ENCODE assay signal across 1 cellular context in genomic region chr20:50099565-50099991, GRCh38.
TF ChIP-seq lines count a peak whose summit lies in the region.

No MANE protein-coding gene starts in this region.

TF ChIP-seq in WTC11, 78 proteins besides CTCF, POLR2A, EP300 and RAD21 (continued from another document):
- TF ChIP-seq ZNF425 (CRISPR knock-in tag; conservative IDR thresholded peaks at IDR 0.05) (no peak), FOXJ3 (CRISPR knock-in tag; IDR thresholded peaks at IDR 0.05; ENCODE audit: borderline replicate concordance) (no peak), AR (CRISPR knock-in tag; IDR thresholded peaks at IDR 0.05) (no peak)
